ENCODE assay signal across 12 cellular contexts in the genomic region with DNA sequence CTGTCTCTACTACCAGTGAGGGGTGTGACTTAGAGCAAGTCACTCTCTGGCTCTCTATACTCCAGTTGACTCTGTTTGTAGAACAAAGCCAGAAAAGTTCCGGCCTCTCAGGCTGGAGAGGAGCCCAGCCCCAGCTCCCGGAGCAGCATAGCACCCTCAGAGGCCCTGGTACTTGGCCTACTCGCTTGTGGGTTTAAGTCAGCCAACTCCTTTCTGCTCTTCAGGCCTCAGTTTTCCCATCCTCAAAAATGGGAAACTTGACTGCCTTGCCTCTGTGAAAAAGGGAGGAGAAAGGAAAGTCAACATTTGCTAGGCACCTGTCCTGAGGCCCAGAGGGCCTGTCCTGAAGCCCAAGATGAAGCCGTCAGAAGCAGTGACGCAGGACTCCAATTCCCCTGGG. TPM values are rescaled to one million over a fixed set of nuclear protein-coding genes. Genes with fewer than 3 reads are reported as not detected.
A peak's percentile ranks its signal among the peaks of the same experiment; 100 is the strongest.
DNase-seq lines count a peak whose midpoint lies in the region; ATAC-seq and TF ChIP-seq lines count a peak whose summit lies in the region.
"Had no signal": no experiment of that assay in that cellular context is flagged by ENCODE, and none has a peak within 500 bp of the region (broad histone marks: within the 10 kb centered on the region; RNA-seq: fewer than 3 reads in every experiment).

No MANE protein-coding gene starts in this region.

- H3K36me3 ChIP-seq in trophoblast cell (ENCODE audit: control insufficient read depth in 1 of 2, insufficient read depth in 2 of 2, low read length in 2 of 2): no peaks in the 10 kb centered on the region

- no peak overlapping the region for H4K8ac ChIP-seq in trophoblast cell (ENCODE audit: low read depth, low read length)

- H4K12ac ChIP-seq in trophoblast cell (ENCODE audit: low read depth, low read length): no peak overlapping the region

- CTCF ChIA-PET in Calu3 (lab: Charles Lee): interaction anchor here (1.4 to 1.8 kb wide), 2 partner anchors 11 to 23 kb away, joined by 5 to 10 read pairs; no protein-coding TSS in a partner anchor
- CTCF ChIA-PET in RWPE1 (lab: Yijun Ruan, JAX): interaction anchor here (0.8 to 2.1 kb wide), 3 partner anchors 23 to 40 kb away, joined by 3 to 9 read pairs (median 8); no protein-coding TSS in a partner anchor

- H3K9me3 ChIP-seq in T-helper 17 cell (ENCODE audit: control insufficient read depth, low read length, poor library complexity, severe bottlenecking) (no peaks in the 10 kb centered on the region), trophoblast cell (ENCODE audit: insufficient read depth, low read depth, low read length) (no peaks in the 10 kb centered on the region)

- H3K4me1 Mint-ChIP-seq in Calu3 (ENCODE audit: low read depth, unreplicated experiment) (peaks cover 6% of the 10 kb centered on the region), T-helper 17 cell (peaks cover 5% of the 10 kb centered on the region)

- no peak overlapping the region for H2AFZ ChIP-seq in trophoblast cell (ENCODE audit: insufficient read depth, low read length, poor library complexity)

- peaks cover 5% of the 10 kb centered on the region for H3K79me1 ChIP-seq in trophoblast cell (ENCODE audit: low read length)

- no peak overlapping the region for H2AK5ac ChIP-seq in trophoblast cell (ENCODE audit: low read length)

- no TSS peak for BruUV-seq in Calu3 (replicated peaks; lab: Mats Ljungman, UMichigan)

- no peak for TF ChIP-seq CTCF in Calu3 (IDR thresholded peaks at IDR 0.05; ENCODE audit: unreplicated experiment)
- no peak for TF ChIP-seq CTCF in fibroblast of pulmonary artery (IDR thresholded peaks at IDR 0.05; ENCODE audit: low read length, missing control alignments)
- no peak for TF ChIP-seq CTCF in RWPE1 (conservative IDR thresholded peaks at IDR 0.05; ENCODE audit: low read depth)
- no peak for TF ChIP-seq CTCF in foreskin fibroblast (IDR thresholded peaks at IDR 0.05; ENCODE audit: low read depth, low read length)

- POLR2A ChIA-PET in RWPE1 (lab: Yijun Ruan, JAX; ENCODE audit: low non-redundant PET): no interaction called here

- H3K18ac ChIP-seq in trophoblast cell (ENCODE audit: low read length): no peak overlapping the region

- H3K9ac ChIP-seq in trophoblast cell (ENCODE audit: low read length): no peak overlapping the region

- H4K91ac ChIP-seq in trophoblast cell (ENCODE audit: low read depth, low read length): no peak overlapping the region

- ATAC-seq in T-helper 17 cell: no peak
- ATAC-seq: Panc1 had no signal

- H3K27ac ChIP-seq in trophoblast cell (ENCODE audit: low read depth, low read length) (no peak overlapping the region), RWPE1 (no peak overlapping the region)

- no peak for DNase-seq in Calu3
- no peak for DNase-seq in T-helper 17 cell
- DNase-seq in fibroblast of pulmonary artery (ENCODE audit: low read depth): no peak
- DNase-seq in trophoblast cell: no peak
- DNase-seq in RWPE1 (ENCODE audit: low spot score): no peak
- DNase-seq in cerebellum (ENCODE audit: low spot score): no peak
- DNase-seq in foreskin fibroblast: no peak
- DNase-seq in stimulated activated CD4-positive, alpha-beta T cell treated with anti-CD3 and anti-CD28 coated beads, Interleukin-4, amount 100 ng/mL, for 1 hour: no peak
- DNase-seq: cortex of kidney, NCI-H2107 had no signal

- H2BK120ac ChIP-seq in trophoblast cell (ENCODE audit: insufficient read depth, low read length, poor library complexity): no peak overlapping the region

- no peaks in the 10 kb centered on the region for H3K9me3 Mint-ChIP-seq in Calu3 (ENCODE audit: low read depth, unreplicated experiment)

- H3K23ac ChIP-seq in trophoblast cell (ENCODE audit: low read length): no peak overlapping the region

- H3K27ac Mint-ChIP-seq in Calu3 (ENCODE audit: unreplicated experiment) (no peak overlapping the region), T-helper 17 cell (no peak overlapping the region)

- peaks cover 5 to 7% of the 10 kb centered on the region in 2 experiments for H3K4me1 ChIP-seq in trophoblast cell (ENCODE audit: control insufficient read depth in 1 of 2, insufficient read depth in 2 of 2, low read length in 2 of 2)

- H3K79me2 ChIP-seq in trophoblast cell (ENCODE audit: control insufficient read depth, insufficient read depth, low read length, poor library complexity): no peaks in the 10 kb centered on the region

- no peak overlapping the region for H3K4ac ChIP-seq in trophoblast cell (ENCODE audit: low read depth, low read length)

- intact Hi-C loops in Calu3 (cut with micrococcal nuclease; ENCODE audit: unreplicated experiment): no loop called here

- H2BK12ac ChIP-seq in trophoblast cell (ENCODE audit: low read length): no peak overlapping the region

- no peak overlapping the region for H3K14ac ChIP-seq in trophoblast cell (ENCODE audit: low read length)

- H3K4me2 ChIP-seq in trophoblast cell (ENCODE audit: low read length): peak overlapping the region; percentile 87

- peaks cover 12% of the 10 kb centered on the region for H3K27me3 ChIP-seq in trophoblast cell (ENCODE audit: insufficient read depth, low read length)

- no peak overlapping the region for H2BK5ac ChIP-seq in trophoblast cell (ENCODE audit: low read depth, low read length, poor library complexity)

- peak overlapping the region; percentile 72 for H3K4me3 Mint-ChIP-seq in Calu3 (ENCODE audit: low read depth, unreplicated experiment)
- peak overlapping the region; percentile 85 for H3K4me3 Mint-ChIP-seq in T-helper 17 cell

- no CpG with 5 or more reads among the region's 5 CpGs for WGBS in trophoblast cell (ENCODE audit: extremely low coverage, insufficient coverage, insufficient read length)

- H3K27me3 Mint-ChIP-seq in Calu3 (ENCODE audit: unreplicated experiment): peaks cover 12% of the 10 kb centered on the region
- H3K27me3 Mint-ChIP-seq in T-helper 17 cell: peaks cover 31% of the 10 kb centered on the region

- H3K36me3 Mint-ChIP-seq in Calu3 (ENCODE audit: insufficient read depth, unreplicated experiment) (peaks cover 6% of the 10 kb centered on the region), T-helper 17 cell (ENCODE audit: low read depth) (no peaks in the 10 kb centered on the region)

- H3K4me3 ChIP-seq in fibroblast of pulmonary artery (replicated peaks; ENCODE audit: low read depth, low read length) (peak overlapping the region; percentile 51), trophoblast cell (ENCODE audit: low read depth, low read length) (no peak overlapping the region), foreskin fibroblast (ENCODE audit: low read depth in 1 of 2, low read length in 2 of 2) (no peak overlapping the region)

RNA-seq across cellular contexts. Expression of gene CHST6, which starts 1.1 kb away (rescaled TPM):
- 3.3 and 4.3 TPM in 2 replicates for total RNA-seq in Calu3 (2022)
- not detected for total RNA-seq in T-helper 17 cell
- polyA plus RNA-seq in trophoblast cell (2013): 0.61 and 0.66 TPM in 2 replicates
- 3.1 TPM for total RNA-seq in cerebellum

RNA-seq across cellular contexts. Expression of gene TMEM170A, which starts 29.7 kb away (rescaled TPM):
- total RNA-seq in Calu3 (2022): 48.4 and 52.5 TPM in 2 replicates
- 10 to 100 TPM; 39.7 to 46.5 TPM for total RNA-seq in T-helper 17 cell
- polyA plus RNA-seq in trophoblast cell (2013): 18.0 and 18.2 TPM in 2 replicates
- 39.1 TPM for total RNA-seq in cerebellum

RNA-seq across cellular contexts. Expression of gene CHST5, which starts 41.7 kb away (rescaled TPM):
- 0.42 and 0.64 TPM in 2 replicates for total RNA-seq in Calu3 (2022)
- total RNA-seq in T-helper 17 cell: under 1 TPM in 1 of 2 donors, not detected in 1; 0.16 TPM
- 0.06 and 0.07 TPM in 2 replicates for polyA plus RNA-seq in trophoblast cell (2013)
- total RNA-seq in cerebellum: 0.45 TPM
- total RNA-seq: posterior vena cava had no signal
